ENCODE assay signal across 8 cellular contexts in the genomic region with DNA sequence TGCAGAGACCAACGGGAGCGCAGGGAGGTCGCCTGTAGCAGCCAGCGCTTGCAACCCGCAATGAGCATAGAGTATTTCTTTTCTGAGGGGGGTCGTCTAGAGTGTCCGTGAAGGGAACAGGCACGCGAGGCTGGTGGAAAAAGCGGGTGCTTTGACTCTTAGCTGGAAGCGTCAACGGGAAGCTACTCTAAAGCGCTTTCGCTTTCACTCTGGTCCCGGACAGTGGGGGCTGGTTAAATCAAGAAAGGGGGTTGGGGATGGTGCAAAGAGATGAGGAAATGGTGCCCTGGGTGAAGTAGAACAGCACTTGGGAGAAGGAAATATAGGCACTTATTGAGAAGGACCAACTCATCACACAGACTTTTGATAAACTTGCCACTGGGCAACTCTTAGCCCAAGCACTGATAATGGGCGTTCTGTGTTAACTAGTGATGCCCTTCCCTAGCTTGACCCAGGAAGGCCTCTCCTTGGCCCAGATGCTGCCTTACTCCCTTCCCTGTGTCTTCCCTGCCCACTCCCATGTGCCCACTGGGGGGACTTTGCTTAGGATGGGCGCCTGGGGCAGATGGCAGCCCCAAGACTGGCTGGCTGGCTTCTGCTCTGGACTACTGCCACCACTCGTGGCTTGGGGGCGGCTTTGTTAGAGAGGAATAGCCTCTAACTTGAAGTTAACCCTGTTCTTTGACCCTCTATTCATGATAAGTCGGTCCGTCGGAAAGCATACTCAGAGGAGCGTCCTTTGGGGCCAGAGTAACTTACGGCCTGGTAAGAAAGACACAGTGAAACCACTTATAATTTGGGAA. TPM values are rescaled to one million over a fixed set of nuclear protein-coding genes. Genes with fewer than 3 reads are reported as not detected.
A peak's percentile ranks its signal among the peaks of the same experiment; 100 is the strongest.
DNase-seq lines count a peak whose midpoint lies in the region; ATAC-seq and TF ChIP-seq lines count a peak whose summit lies in the region.

No MANE protein-coding gene starts in this region.

- CTCF ChIA-PET in Calu3 (lab: Charles Lee): interaction anchor here (0.5 to 4.1 kb wide), 12 partner anchors 10 to 1389 kb away, joined by 3 to 131 read pairs (median 6); partner anchors contain the start of genes PSMB8 and TAP2

- peaks cover 30% of the 10 kb centered on the region for H3K4me1 Mint-ChIP-seq in Calu3 (ENCODE audit: low read depth, unreplicated experiment)
- H3K4me1 Mint-ChIP-seq in activated T-helper 1 cell treated with anti-CD3 and anti-CD28 coated beads, Interleukin-12 subunit alpha, Interleukin-12 subunit beta, Interleukin-2, Interleukin-4 antibody, amounts not matched to agents 30 ng/mL and 10 ng/mL and 1 ng/mL, durations not matched to agents 14 hours and 24 hours and 36 hours (ENCODE audit: low read depth): peaks cover 74% of the 10 kb centered on the region
- peaks cover 18% of the 10 kb centered on the region for H3K4me1 Mint-ChIP-seq in neural crest cell

- ATAC-seq in GM21786 (IDR thresholded peaks at IDR 0.05; ENCODE audit: unreplicated experiment) (peak; percentile 1), HG03342 (IDR thresholded peaks at IDR 0.05; ENCODE audit: unreplicated experiment) (no peak)

- TF ChIP-seq CTCF in Calu3 (IDR thresholded peaks at IDR 0.05; ENCODE audit: unreplicated experiment) (no peak), foreskin fibroblast (IDR thresholded peaks at IDR 0.05; ENCODE audit: low read depth, low read length) (no peak), neural crest cell (conservative IDR thresholded peaks at IDR 0.05) (no peak)

- H3K9me3 Mint-ChIP-seq in Calu3 (ENCODE audit: low read depth, unreplicated experiment) (no peaks in the 10 kb centered on the region), neural crest cell (no peaks in the 10 kb centered on the region)
- no peaks in the 10 kb centered on the region for H3K9me3 Mint-ChIP-seq in activated T-helper 1 cell treated with anti-CD3 and anti-CD28 coated beads, Interleukin-12 subunit alpha, Interleukin-12 subunit beta, Interleukin-2, Interleukin-4 antibody, amounts not matched to agents 30 ng/mL and 10 ng/mL and 1 ng/mL, durations not matched to agents 14 hours and 24 hours and 36 hours

- DNase-seq in Calu3 (peak; percentile 43), MV-4-11 (lab: John Stamatoyannopoulos, UW) (peak; percentile 60), foreskin fibroblast (peak in 1 of 2 donors; percentile 55), neural crest cell (ENCODE audit: low read depth, low spot score) (no peak), NCI-H1092 (lab: John Stamatoyannopoulos, UW) (no peak)
- peak; percentile 67 for DNase-seq in activated T-helper 1 cell treated with anti-CD3 and anti-CD28 coated beads, Interleukin-12 subunit alpha, Interleukin-12 subunit beta, Interleukin-2, Interleukin-4 antibody, amounts not matched to agents 30 ng/mL and 10 ng/mL and 1 ng/mL, durations not matched to agents 14 hours and 24 hours and 36 hours (ENCODE audit: low spot score)

- peak overlapping the region; percentile 83 to 87 for H3K4me3 ChIP-seq in foreskin fibroblast (ENCODE audit: low read depth in 1 of 2, low read length in 2 of 2)

- peak overlapping the region; percentile 92 for H3K27ac Mint-ChIP-seq in Calu3 (ENCODE audit: unreplicated experiment)
- H3K27ac Mint-ChIP-seq in activated T-helper 1 cell treated with anti-CD3 and anti-CD28 coated beads, Interleukin-12 subunit alpha, Interleukin-12 subunit beta, Interleukin-2, Interleukin-4 antibody, amounts not matched to agents 30 ng/mL and 10 ng/mL and 1 ng/mL, durations not matched to agents 14 hours and 24 hours and 36 hours: peak overlapping the region; percentile 99
- no peak overlapping the region for H3K27ac Mint-ChIP-seq in neural crest cell (ENCODE audit: unreplicated experiment)

- TSS peak; percentile 55 for BruUV-seq in Calu3 (replicated peaks; lab: Mats Ljungman, UMichigan)

- peaks cover 28% of the 10 kb centered on the region for H3K36me3 Mint-ChIP-seq in Calu3 (ENCODE audit: insufficient read depth, unreplicated experiment)
- H3K36me3 Mint-ChIP-seq in activated T-helper 1 cell treated with anti-CD3 and anti-CD28 coated beads, Interleukin-12 subunit alpha, Interleukin-12 subunit beta, Interleukin-2, Interleukin-4 antibody, amounts not matched to agents 30 ng/mL and 10 ng/mL and 1 ng/mL, durations not matched to agents 14 hours and 24 hours and 36 hours (ENCODE audit: low read depth): peaks cover 80% of the 10 kb centered on the region
- no peaks in the 10 kb centered on the region for H3K36me3 Mint-ChIP-seq in neural crest cell (ENCODE audit: low read depth)

- H3K27me3 Mint-ChIP-seq in Calu3 (ENCODE audit: unreplicated experiment) (no peaks in the 10 kb centered on the region), neural crest cell (ENCODE audit: low read depth) (peaks cover 97% of the 10 kb centered on the region)
- no peaks in the 10 kb centered on the region for H3K27me3 Mint-ChIP-seq in activated T-helper 1 cell treated with anti-CD3 and anti-CD28 coated beads, Interleukin-12 subunit alpha, Interleukin-12 subunit beta, Interleukin-2, Interleukin-4 antibody, amounts not matched to agents 30 ng/mL and 10 ng/mL and 1 ng/mL, durations not matched to agents 14 hours and 24 hours and 36 hours (ENCODE audit: insufficient read depth)

- H3K4me3 Mint-ChIP-seq in Calu3 (ENCODE audit: low read depth, unreplicated experiment) (peak overlapping the region; percentile 100), neural crest cell (peak overlapping the region; percentile 93)
- peak overlapping the region; percentile 98 for H3K4me3 Mint-ChIP-seq in activated T-helper 1 cell treated with anti-CD3 and anti-CD28 coated beads, Interleukin-12 subunit alpha, Interleukin-12 subunit beta, Interleukin-2, Interleukin-4 antibody, amounts not matched to agents 30 ng/mL and 10 ng/mL and 1 ng/mL, durations not matched to agents 14 hours and 24 hours and 36 hours

- intact Hi-C loops in Calu3 (cut with micrococcal nuclease; ENCODE audit: unreplicated experiment): no loop called here
- intact Hi-C loops in activated T-helper 1 cell treated with anti-CD3 and anti-CD28 coated beads, Interleukin-12 subunit alpha, Interleukin-12 subunit beta, Interleukin-2, Interleukin-4 antibody, amounts not matched to agents 30 ng/mL and 10 ng/mL and 1 ng/mL, durations not matched to agents 14 hours and 24 hours and 36 hours (cut with micrococcal nuclease): loop anchor here (1.0 to 10.0 kb wide), 8 partner anchors 14 to 1282 kb away; partner anchors contain the start of genes AGPAT1, HLA-DQB1, HSPA1A and HSPA1L

RNA-seq across cellular contexts. Expression of gene PSMB9, which starts 0.6 kb away (rescaled TPM):
- total RNA-seq in Calu3 (2022) (120 and 201 TPM in 2 replicates), neural crest cell (not detected in 2 replicates)
- total RNA-seq in activated T-helper 1 cell treated with anti-CD3 and anti-CD28 coated beads, Interleukin-12 subunit alpha, Interleukin-12 subunit beta, Interleukin-2, Interleukin-4 antibody, amounts not matched to agents 30 ng/mL and 10 ng/mL and 1 ng/mL, durations not matched to agents 14 hours and 24 hours and 36 hours: 249 and 253 TPM in 2 replicates

RNA-seq across cellular contexts. Expression of gene TAP1, which starts 1.1 kb away (rescaled TPM):
- total RNA-seq in Calu3 (2022): 75.1 and 141 TPM in 2 replicates
- 284 and 290 TPM in 2 replicates for total RNA-seq in activated T-helper 1 cell treated with anti-CD3 and anti-CD28 coated beads, Interleukin-12 subunit alpha, Interleukin-12 subunit beta, Interleukin-2, Interleukin-4 antibody, amounts not matched to agents 30 ng/mL and 10 ng/mL and 1 ng/mL, durations not matched to agents 14 hours and 24 hours and 36 hours
- 2.7 and 2.8 TPM in 2 replicates for total RNA-seq in neural crest cell

RNA-seq across cellular contexts. Expression of gene PSMB8, which starts 10.7 kb away (rescaled TPM):
- total RNA-seq in Calu3 (2022): 123 and 196 TPM in 2 replicates
- total RNA-seq in activated T-helper 1 cell treated with anti-CD3 and anti-CD28 coated beads, Interleukin-12 subunit alpha, Interleukin-12 subunit beta, Interleukin-2, Interleukin-4 antibody, amounts not matched to agents 30 ng/mL and 10 ng/mL and 1 ng/mL, durations not matched to agents 14 hours and 24 hours and 36 hours: 353 and 358 TPM in 2 replicates
- 1.1 and 1.7 TPM in 2 replicates for total RNA-seq in neural crest cell

RNA-seq across cellular contexts. Expression of gene TAP2, which starts 16.0 kb away (rescaled TPM):
- 180 and 279 TPM in 2 replicates for total RNA-seq in Calu3 (2022)
- total RNA-seq in activated T-helper 1 cell treated with anti-CD3 and anti-CD28 coated beads, Interleukin-12 subunit alpha, Interleukin-12 subunit beta, Interleukin-2, Interleukin-4 antibody, amounts not matched to agents 30 ng/mL and 10 ng/mL and 1 ng/mL, durations not matched to agents 14 hours and 24 hours and 36 hours: 160 and 167 TPM in 2 replicates
- total RNA-seq in neural crest cell: 18.0 and 18.2 TPM in 2 replicates

RNA-seq across cellular contexts. Expression of gene HLA-DOB, which starts 37.8 kb away (rescaled TPM):
- total RNA-seq in Calu3 (2022) (0.97 and 2.2 TPM in 2 replicates), neural crest cell (0.28 TPM in 1 of 2 replicates, not detected in the other)
- total RNA-seq in activated T-helper 1 cell treated with anti-CD3 and anti-CD28 coated beads, Interleukin-12 subunit alpha, Interleukin-12 subunit beta, Interleukin-2, Interleukin-4 antibody, amounts not matched to agents 30 ng/mL and 10 ng/mL and 1 ng/mL, durations not matched to agents 14 hours and 24 hours and 36 hours: 4.2 and 4.3 TPM in 2 replicates

Comparison
In these comparisons a context has a peak if more than half of its experiments do, and no peak if none do; other contexts are left out.
1. DNase-seq: peak in Calu3 (single experiment), MV-4-11 (single experiment) and activated T-helper 1 cell treated with anti-CD3 and anti-CD28 coated beads, Interleukin-12 subunit alpha, Interleukin-12 subunit beta, Interleukin-2, Interleukin-4 antibody, amounts not matched to agents 30 ng/mL and 10 ng/mL and 1 ng/mL, durations not matched to agents 14 hours and 24 hours and 36 hours (single experiment); none in neural crest cell (single experiment) and NCI-H1092 (single experiment).
2. RNA of gene PSMB9, which starts 0.6 kb away (total RNA-seq): 249 to 253 TPM in activated T-helper 1 cell treated with anti-CD3 and anti-CD28 coated beads, Interleukin-12 subunit alpha, Interleukin-12 subunit beta, Interleukin-2, Interleukin-4 antibody, amounts not matched to agents 30 ng/mL and 10 ng/mL and 1 ng/mL, durations not matched to agents 14 hours and 24 hours and 36 hours and 120 to 201 TPM in Calu3; not detected in neural crest cell; every median in the first group is over 10 times any median in the second.
3. RNA of gene TAP1, which starts 1.1 kb away (total RNA-seq): 284 to 290 TPM in activated T-helper 1 cell treated with anti-CD3 and anti-CD28 coated beads, Interleukin-12 subunit alpha, Interleukin-12 subunit beta, Interleukin-2, Interleukin-4 antibody, amounts not matched to agents 30 ng/mL and 10 ng/mL and 1 ng/mL, durations not matched to agents 14 hours and 24 hours and 36 hours and 75.1 to 141 TPM in Calu3; 2.7 to 2.8 TPM in neural crest cell; every median in the first group is over 10 times any median in the second.
4. RNA of gene PSMB8, which starts 10.7 kb away (total RNA-seq): 353 to 358 TPM in activated T-helper 1 cell treated with anti-CD3 and anti-CD28 coated beads, Interleukin-12 subunit alpha, Interleukin-12 subunit beta, Interleukin-2, Interleukin-4 antibody, amounts not matched to agents 30 ng/mL and 10 ng/mL and 1 ng/mL, durations not matched to agents 14 hours and 24 hours and 36 hours and 123 to 196 TPM in Calu3; 1.1 to 1.7 TPM in neural crest cell; every median in the first group is over 10 times any median in the second.
5. Peak in every context shown above with its lines, with median percentiles within 50 percentile points of each other: H3K4me3 Mint-ChIP-seq.